ENCODE assay signal across 20 cellular contexts in genomic region chr5:146995878-146996277, GRCh38.
DNase-seq lines count a peak whose midpoint lies in the region; ATAC-seq and TF ChIP-seq lines count a peak whose summit lies in the region.
"Had no signal": no experiment of that assay in that cellular context is flagged by ENCODE, and none has a peak within 500 bp of the region (broad histone marks: within the 10 kb centered on the region; RNA-seq: fewer than 3 reads in every experiment).

No MANE protein-coding gene starts in this region.

- H3K4me3 ChIP-seq in body of pancreas: no peak overlapping the region
- H3K4me3 ChIP-seq in liver (ENCODE audit: low read depth in 1 of 3, low read length in 3 of 3): no peak overlapping the region
- H3K4me3 ChIP-seq in stomach: no peak overlapping the region
- H3K4me3 ChIP-seq: BLaER1 treated with 17β-estradiol and CSF1 and Interleukin-3, amounts not matched to agents 10 nM and 100 nM; HAP-1 had no signal

- H3K9ac ChIP-seq in liver (ENCODE audit: low read depth in 1 of 2, low read length in 2 of 2): no peak overlapping the region
- H3K9ac ChIP-seq: BLaER1 treated with 17β-estradiol and CSF1 and Interleukin-3, amounts not matched to agents 10 nM and 100 nM; KMS-11 had no signal

- peak; percentile 75 for DNase-seq in DMS53 treated with DMSO at 0.1 percent for 48 hours (lab: John Stamatoyannopoulos, UW; ENCODE audit: unreplicated experiment)
- peak in 1 of 4 donors; percentile 13 for DNase-seq in body of pancreas
- DNase-seq in stomach: no peak
- no peak for DNase-seq in HuH-7.5 (ENCODE audit: low spot score)
- DNase-seq in NCI-H1092 treated with DMSO at 0.1 percent for 48 hours (lab: John Stamatoyannopoulos, UW): no peak
- DNase-seq: Calu3; CD8-positive, alpha-beta T cell; NCI-H146; NCI-H2107; NCI-H226; NCI-H524; RPMI8226; SHP77 treated with DMSO at 0.1 percent for 48 hours; T-helper 1 cell had no signal

- TF ChIP-seq EP300 in Ishikawa (IDR thresholded peaks at IDR 0.05; ENCODE audit: borderline replicate concordance) (no peak), stomach (IDR thresholded peaks at IDR 0.05) (no peak)

- WGBS in body of pancreas, 2 donors: 11 to 18% methylated on average over 1 of the region's 1 CpG
- 71% methylated on average over 1 of the region's 1 CpG for WGBS in liver
- 53 to 76% (median 60%) methylated on average over 1 of the region's 1 CpG for WGBS in stomach, 5 donors

- H3K27ac ChIP-seq in body of pancreas (no peak overlapping the region), liver (ENCODE audit: low read depth in 1 of 2, low read length in 2 of 2) (no peak overlapping the region), stomach (no peak overlapping the region)
- H3K27ac ChIP-seq: BLaER1 treated with 17β-estradiol and CSF1 and Interleukin-3, amounts not matched to agents 10 nM and 100 nM; KMS-11 had no signal

- H3K36me3 ChIP-seq in body of pancreas (replicated peaks in 1 of 2; ENCODE audit: insufficient read depth in 1 of 2, low read depth in 2 of 2): no peaks in the 10 kb centered on the region
- no peaks in the 10 kb centered on the region for H3K36me3 ChIP-seq in liver (ENCODE audit: control insufficient read depth in 4 of 4, insufficient read depth in 3 of 4, low read depth in 1 of 4, low read length in 3 of 4)
- no peaks in the 10 kb centered on the region for H3K36me3 ChIP-seq in stomach
- H3K36me3 ChIP-seq: BLaER1 treated with 17β-estradiol and CSF1 and Interleukin-3, amounts not matched to agents 10 nM and 100 nM; HAP-1 had no signal

- H3K27me3 ChIP-seq in body of pancreas: no peaks in the 10 kb centered on the region
- H3K27me3 ChIP-seq in liver (ENCODE audit: control insufficient read depth in 4 of 4, insufficient read depth in 4 of 4, low read length in 3 of 4): no peaks in the 10 kb centered on the region
- no peaks in the 10 kb centered on the region for H3K27me3 ChIP-seq in stomach
- H3K27me3 ChIP-seq: BLaER1 treated with 17β-estradiol and CSF1 and Interleukin-3, amounts not matched to agents 10 nM and 100 nM had no signal

- H3K4me1 ChIP-seq in body of pancreas: peaks cover 22% of the 10 kb centered on the region
- H3K4me1 ChIP-seq in liver (ENCODE audit: control insufficient read depth in 4 of 4, insufficient read depth in 4 of 4, low read length in 3 of 4): no peaks in the 10 kb centered on the region
- peaks cover 0 to 5% (median 0%) of the 10 kb centered on the region in 4 donors for H3K4me1 ChIP-seq in stomach
- H3K4me1 ChIP-seq: BLaER1 treated with 17β-estradiol and CSF1 and Interleukin-3, amounts not matched to agents 10 nM and 100 nM; HAP-1 had no signal

- TF ChIP-seq RAD21 in Ishikawa (IDR thresholded peaks at IDR 0.05; ENCODE audit: low read depth) (no peak), liver (IDR thresholded peaks at IDR 0.05) (no peak)

- ATAC-seq in body of pancreas (peak; percentile 67), GM19452 (IDR thresholded peaks at IDR 0.05; ENCODE audit: unreplicated experiment) (no peak)
- ATAC-seq: CD8-positive, alpha-beta T cell had no signal

- no peaks in the 10 kb centered on the region for H3K9me3 ChIP-seq in body of pancreas
- peaks cover 0 to 3% (median 0%) of the 10 kb centered on the region in 4 donors for H3K9me3 ChIP-seq in liver (ENCODE audit: control insufficient read depth in 4 of 4, low read length in 3 of 4)
- peaks cover 0 to 18% (median 2%) of the 10 kb centered on the region in 4 donors for H3K9me3 ChIP-seq in stomach
- H3K9me3 ChIP-seq: HAP-1 had no signal

- intact Hi-C loops in body of pancreas (cut with DNase I) (no loop called here), stomach (cut with DNase I; ENCODE audit: low total_unique reads) (no loop called here)

- TF ChIP-seq POLR2A in body of pancreas (IDR thresholded peaks at IDR 0.05) (no peak), stomach (IDR thresholded peaks at IDR 0.05) (no peak)

- TF ChIP-seq CTCF in body of pancreas (IDR thresholded peaks at IDR 0.05) (no peak), liver (IDR thresholded peaks at IDR 0.05; ENCODE audit: low read depth, low read length, missing input control) (no peak), stomach (IDR thresholded peaks at IDR 0.05) (no peak)

TF ChIP-seq in Ishikawa, 13 proteins besides CTCF, POLR2A, EP300 and RAD21:
- TF ChIP-seq REST (IDR thresholded peaks at IDR 0.05; ENCODE audit: low read depth) (peak; percentile 74), ZBTB7A (IDR thresholded peaks at IDR 0.05; ENCODE audit: low read depth) (no peak)

TF ChIP-seq in liver, 16 proteins besides CTCF, POLR2A, EP300 and RAD21:
- TF ChIP-seq EGR1 (IDR thresholded peaks at IDR 0.05; ENCODE audit: low read depth in 2 of 2) (no peak), REST (IDR thresholded peaks at IDR 0.05) (peak; percentile 93), MAX (IDR thresholded peaks at IDR 0.05) (no peak)
